Comparison of ENCODE assay signal across 15 cellular contexts in genomic region chr16:67674851-67675578, GRCh38. TPM values are rescaled to one million over a fixed set of nuclear protein-coding genes. Genes with fewer than 3 reads are reported as not detected.
DNase-seq lines count a peak whose midpoint lies in the region; ATAC-seq and TF ChIP-seq lines count a peak whose summit lies in the region.
"Had no signal": no experiment of that assay in that cellular context is flagged by ENCODE, and none has a peak within 500 bp of the region (broad histone marks: within the 10 kb centered on the region; RNA-seq: fewer than 3 reads in every experiment).

No MANE protein-coding gene starts in this region.

- TF ChIP-seq POLR2A in right lobe of liver (IDR thresholded peaks at IDR 0.05) (no peak), thyroid gland (IDR thresholded peaks at IDR 0.05) (no peak)

- H3K4me1 ChIP-seq in right lobe of liver (peaks cover 0 to 65% (median 31%) of the 10 kb centered on the region in 4 donors), thyroid gland (peaks cover 42 to 63% of the 10 kb centered on the region in 2 donors)

- H3K36me3 Mint-ChIP-seq in brain: peaks cover 26% of the 10 kb centered on the region
- H3K36me3 Mint-ChIP-seq: memory B cell had no signal

- H3K27ac ChIP-seq in right lobe of liver: peak overlapping the region; percentile 84 to 92 (median 86)
- peak overlapping the region in 2 of 3 donors; percentile 77 to 79 for H3K27ac ChIP-seq in thyroid gland

- H3K4me3 ChIP-seq in right lobe of liver: no peak overlapping the region
- no peak overlapping the region for H3K4me3 ChIP-seq in thyroid gland (replicated peaks in 1 of 3)
- H3K4me3 ChIP-seq: thoracic aorta had no signal

- ATAC-seq in right lobe of liver (peak; percentile 15 to 51 (median 38)), HG03159 (IDR thresholded peaks at IDR 0.05; ENCODE audit: unreplicated experiment) (no peak)

- TF ChIP-seq CTCF in brain (conservative IDR thresholded peaks at IDR 0.05) (no peak), right lobe of liver (IDR thresholded peaks at IDR 0.05) (no peak), thyroid gland (IDR thresholded peaks at IDR 0.05) (no peak)

- H3K36me3 ChIP-seq in right lobe of liver: no peaks in the 10 kb centered on the region
- no peaks in the 10 kb centered on the region for H3K36me3 ChIP-seq in thyroid gland
- H3K36me3 ChIP-seq: thoracic aorta had no signal

- H3K4me3 Mint-ChIP-seq in brain: no peak overlapping the region
- H3K4me3 Mint-ChIP-seq: memory B cell had no signal

- peaks cover 18% of the 10 kb centered on the region for H3K4me1 Mint-ChIP-seq in brain

- no peaks in the 10 kb centered on the region for H3K9me3 Mint-ChIP-seq in brain
- H3K9me3 Mint-ChIP-seq: memory B cell had no signal

- no peaks in the 10 kb centered on the region for H3K9me3 ChIP-seq in right lobe of liver
- no peaks in the 10 kb centered on the region for H3K9me3 ChIP-seq in thyroid gland
- H3K9me3 ChIP-seq: thoracic aorta had no signal

- H3K27me3 ChIP-seq in right lobe of liver (no peaks in the 10 kb centered on the region), thyroid gland (no peaks in the 10 kb centered on the region)

- H3K27me3 Mint-ChIP-seq in brain: no peaks in the 10 kb centered on the region
- H3K27me3 Mint-ChIP-seq: memory B cell had no signal

- H3K27ac Mint-ChIP-seq in brain: peak overlapping the region; percentile 70 to 90 (median 80)

- intact Hi-C loops in right lobe of liver (cut with DNase I): loop anchor here (10.0 kb wide), 2 partner anchors 50 to 130 kb away; partner anchors contain the start of genes RANBP10 (in 1 of the 2) and TSNAXIP1 (in 1 of the 2)
- intact Hi-C loops in thyroid gland (cut with DNase I): loop anchor here (5.0 kb wide), 1 partner anchor 127 kb away; no protein-coding TSS in a partner anchor

- DNase-seq in NCI-H2107 (lab: John Stamatoyannopoulos, UW): peak; percentile 24
- no peak for DNase-seq in NCI-H2107 treated with DMSO at 0.1 percent for 48 hours (lab: John Stamatoyannopoulos, UW; ENCODE audit: unreplicated experiment)
- peak; percentile 55 to 83 (median 73) for DNase-seq in right lobe of liver
- DNase-seq in thyroid gland: peak in 1 of 2 donors; percentile 23
- no peak for DNase-seq in NCI-H1105 treated with DMSO at 0.1 percent for 48 hours (lab: John Stamatoyannopoulos, UW)
- DNase-seq in hippocampal formation (lab: John Stamatoyannopoulos, UW): no peak
- DNase-seq: amniotic stem cell; effector CD8-positive, alpha-beta T cell; NCI-H1436; NCI-H69; SHP77 treated with DMSO at 0.1 percent for 48 hours had no signal

- WGBS in right lobe of liver (ENCODE audit: insufficient coverage, low coverage, low lambda C conversion rate, missing lambda C conversion rate): 58% methylated on average over 6 of the region's 28 CpGs
- 72 to 81% methylated on average over 14 to 17 of the region's 28 CpGs for WGBS in thyroid gland, 2 donors

RNA-seq across cellular contexts. Expression of gene C16orf86, which starts 8.4 kb away (rescaled TPM):
- polyA plus RNA-seq in brain (ENCODE audit: insufficient read depth, low read depth, low replicate concordance): 6.6 TPM
- total RNA-seq in right lobe of liver: 1 to 10 TPM; 1.4 to 4.3 (median 2.5) TPM
- total RNA-seq in thyroid gland: 10 to 100 TPM in 1 of 4 donors, 1 to 10 TPM in 3; 3.9 to 10.7 (median 6.9) TPM

RNA-seq across cellular contexts. Expression of gene ENKD1, which starts 8.5 kb away (rescaled TPM):
- polyA plus RNA-seq in brain (ENCODE audit: insufficient read depth, low read depth, low replicate concordance): 43.7 TPM
- total RNA-seq in right lobe of liver (1 to 10 TPM; 4.4 to 8.9 (median 7.3) TPM), thyroid gland (10 to 100 TPM; 14.2 to 33.2 (median 21.9) TPM)

RNA-seq across cellular contexts. Expression of gene PARD6A, which starts 14.3 kb away (rescaled TPM):
- 39.6 TPM for polyA plus RNA-seq in brain (ENCODE audit: insufficient read depth, low read depth, low replicate concordance)
- total RNA-seq in right lobe of liver: 1 to 10 TPM; 1.3 to 4.8 (median 2.6) TPM
- 1 to 10 TPM; 2.5 to 8.8 (median 5.0) TPM for total RNA-seq in thyroid gland

RNA-seq across cellular contexts. Expression of gene ACD, which starts 15.0 kb away (rescaled TPM):
- 59.2 TPM for polyA plus RNA-seq in brain (ENCODE audit: insufficient read depth, low read depth, low replicate concordance)
- 1 to 10 TPM; 4.0 to 8.2 (median 5.9) TPM for total RNA-seq in right lobe of liver
- 10 to 100 TPM in 3 of 4 donors, 1 to 10 TPM in 1; 9.3 to 28.7 (median 21.5) TPM for total RNA-seq in thyroid gland

RNA-seq across cellular contexts. Expression of gene CARMIL2, which starts 30.1 kb away (rescaled TPM):
- 36.1 TPM for polyA plus RNA-seq in brain (ENCODE audit: insufficient read depth, low read depth, low replicate concordance)
- 1 to 10 TPM in 3 of 6 experiments, under 1 TPM in 3; 0.39 to 3.4 (median 0.88) TPM for total RNA-seq in right lobe of liver
- total RNA-seq in thyroid gland: 1 to 10 TPM in 2 of 4 donors, under 1 TPM in 2; 0.22 to 1.3 (median 0.92) TPM

Comparison
In these comparisons a context has a peak if more than half of its experiments do, and no peak if none do; other contexts are left out.
1. DNase-seq: peak in NCI-H2107 (single experiment) and right lobe of liver (3 of 3); none in NCI-H2107 treated with DMSO at 0.1 percent for 48 hours (single experiment), NCI-H1105 treated with DMSO at 0.1 percent for 48 hours (single experiment) and hippocampal formation (0 of 2).